Comparison of ENCODE assay signal across 29 cellular contexts in genomic region chr13:36865265-36865664, GRCh38.
"Had no signal": no experiment of that assay in that cellular context is flagged by ENCODE, and none has a peak within 500 bp of the region (broad histone marks: within the 10 kb centered on the region; RNA-seq: fewer than 3 reads in every experiment).

No MANE protein-coding gene starts in this region.

- H2AFZ ChIP-seq: hepatocyte had no signal

- H3K79me2 ChIP-seq: hepatocyte had no signal

- H3K9me3 ChIP-seq: colonic mucosa, esophagus muscularis mucosa, esophagus squamous epithelium, gastrocnemius medialis, gastroesophageal sphincter, heart left ventricle, heart right ventricle had no signal

- H3K27ac ChIP-seq: colonic mucosa, coronary artery, dorsolateral prefrontal cortex, epithelial cell of prostate, esophagus muscularis mucosa, esophagus squamous epithelium, foreskin keratinocyte, gastrocnemius medialis, gastroesophageal sphincter, heart left ventricle, heart right ventricle, hepatocyte had no signal

- FAIRE-seq: endometrium, endothelial cell of umbilical vein, frontal cortex had no signal

- H3K4me2 ChIP-seq: hepatocyte had no signal

- DNase-seq: colonic mucosa; cortex of kidney; dermis blood vessel endothelial cell; dorsolateral prefrontal cortex; effector CD4-positive, alpha-beta T cell; effector CD8-positive, alpha-beta T cell; effector memory CD4-positive, alpha-beta T cell; effector memory CD8-positive, alpha-beta T cell; endodermal cell; erythroblast; esophagus squamous epithelium; foreskin fibroblast; foreskin keratinocyte; foreskin melanocyte; gastrocnemius medialis; glutamatergic neuron; head of caudate nucleus; heart left ventricle; heart right ventricle had no signal

- H3K36me3 ChIP-seq: colonic mucosa, gastrocnemius medialis had no signal

- H3K4me3 ChIP-seq: colonic mucosa, coronary artery, dorsolateral prefrontal cortex, esophagus muscularis mucosa, esophagus squamous epithelium, gastrocnemius medialis, gastroesophageal sphincter, heart left ventricle, heart right ventricle, hepatocyte had no signal

- H3K27me3 ChIP-seq: colonic mucosa, dorsolateral prefrontal cortex, esophagus muscularis mucosa, esophagus squamous epithelium, gastrocnemius medialis, gastroesophageal sphincter, heart left ventricle, heart right ventricle, hepatocyte had no signal

- H3K4me1 Mint-ChIP-seq: endodermal cell had no signal

- H3K9me3 Mint-ChIP-seq: dendritic cell treated with granulocyte-macrophage colony-stimulating factor and Interleukin-4, amounts not matched to agents 40 ng/mL and 50 ng/mL, for 4 days; effector memory CD8-positive, alpha-beta T cell; endodermal cell had no signal

- H3K27ac Mint-ChIP-seq: dendritic cell treated with granulocyte-macrophage colony-stimulating factor and Interleukin-4, amounts not matched to agents 40 ng/mL and 50 ng/mL, for 4 days; effector memory CD8-positive, alpha-beta T cell; endodermal cell had no signal

- ATAC-seq: effector memory CD8-positive, alpha-beta T cell; esophagus mucosa; foreskin keratinocyte; gastrocnemius medialis; gastroesophageal sphincter; heart left ventricle; heart right ventricle had no signal

- H3K4me1 ChIP-seq: colonic mucosa, foreskin keratinocyte had no signal

- H3K4me3 Mint-ChIP-seq: dendritic cell treated with granulocyte-macrophage colony-stimulating factor and Interleukin-4, amounts not matched to agents 40 ng/mL and 50 ng/mL, for 4 days; effector memory CD8-positive, alpha-beta T cell; endodermal cell had no signal
